ENCODE assay signal across 1 cellular context in the genomic region with DNA sequence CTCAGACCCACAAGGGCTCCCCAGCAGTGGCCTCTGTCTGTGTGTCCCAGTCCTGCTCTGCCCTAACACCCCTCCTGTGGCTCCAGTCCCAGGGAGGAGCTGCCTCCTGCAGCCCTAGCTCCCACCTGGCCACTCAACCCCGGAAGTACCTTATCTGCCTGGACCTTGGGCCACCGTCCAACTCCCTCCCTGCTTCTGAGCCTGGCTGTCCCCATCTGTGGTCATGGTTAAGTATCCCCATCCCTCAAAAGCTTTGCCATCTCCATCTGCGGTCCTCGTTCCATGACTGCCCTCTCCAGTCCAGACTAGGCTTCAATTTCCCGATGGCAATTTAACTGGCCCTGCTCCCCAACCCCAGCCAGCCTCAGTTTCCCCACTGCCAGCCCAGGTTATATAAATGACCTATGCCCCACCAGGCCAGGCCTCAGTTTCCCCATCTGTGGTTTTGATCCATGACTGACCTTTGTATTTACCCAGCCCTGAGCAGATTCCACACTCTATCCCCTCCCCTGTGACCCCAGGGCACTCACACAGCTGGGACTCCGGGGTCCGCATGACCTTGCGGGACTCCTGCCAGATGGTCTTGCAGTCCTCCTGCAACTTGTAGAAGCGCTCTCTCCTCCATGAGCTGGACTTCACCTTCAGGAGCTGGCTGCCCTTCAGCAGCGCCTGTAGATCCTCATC.
TF ChIP-seq lines count a peak whose summit lies in the region.

No MANE protein-coding gene starts in this region.

TF ChIP-seq in K562, 482 proteins besides CTCF, POLR2A, EP300 and RAD21 (continued from another document and continues in another):
- TF ChIP-seq ZZZ3 (IDR thresholded peaks at IDR 0.05) = no peak
- TF ChIP-seq KAT7 (CRISPR knock-in tag; IDR thresholded peaks at IDR 0.05; ENCODE audit: borderline replicate concordance) = no peak
- TF ChIP-seq CEBPB (tag; IDR thresholded peaks at IDR 0.05) = no peak
- no peak for TF ChIP-seq SMAD1 (IDR thresholded peaks at IDR 0.05; ENCODE audit: low read depth, low read length, partially characterized antibody)
- no peak for TF ChIP-seq ARID2 (IDR thresholded peaks at IDR 0.05)
- no peak for TF ChIP-seq SMARCB1 (IDR thresholded peaks at IDR 0.05; ENCODE audit: insufficient read length, low read depth)
- TF ChIP-seq, protein P1, sequence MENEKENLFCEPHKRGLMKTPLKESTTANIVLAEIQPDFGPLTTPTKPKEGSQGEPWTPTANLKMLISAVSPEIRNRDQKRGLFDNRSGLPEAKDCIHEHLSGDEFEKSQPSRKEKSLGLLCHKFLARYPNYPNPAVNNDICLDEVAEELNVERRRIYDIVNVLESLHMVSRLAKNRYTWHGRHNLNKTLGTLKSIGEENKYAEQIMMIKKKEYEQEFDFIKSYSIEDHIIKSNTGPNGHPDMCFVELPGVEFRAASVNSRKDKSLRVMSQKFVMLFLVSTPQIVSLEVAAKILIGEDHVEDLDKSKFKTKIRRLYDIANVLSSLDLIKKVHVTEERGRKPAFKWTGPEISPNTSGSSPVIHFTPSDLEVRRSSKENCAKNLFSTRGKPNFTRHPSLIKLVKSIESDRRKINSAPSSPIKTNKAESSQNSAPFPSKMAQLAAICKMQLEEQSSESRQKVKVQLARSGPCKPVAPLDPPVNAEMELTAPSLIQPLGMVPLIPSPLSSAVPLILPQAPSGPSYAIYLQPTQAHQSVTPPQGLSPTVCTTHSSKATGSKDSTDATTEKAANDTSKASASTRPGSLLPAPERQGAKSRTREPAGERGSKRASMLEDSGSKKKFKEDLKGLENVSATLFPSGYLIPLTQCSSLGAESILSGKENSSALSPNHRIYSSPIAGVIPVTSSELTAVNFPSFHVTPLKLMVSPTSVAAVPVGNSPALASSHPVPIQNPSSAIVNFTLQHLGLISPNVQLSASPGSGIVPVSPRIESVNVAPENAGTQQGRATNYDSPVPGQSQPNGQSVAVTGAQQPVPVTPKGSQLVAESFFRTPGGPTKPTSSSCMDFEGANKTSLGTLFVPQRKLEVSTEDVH (IDR thresholded peaks at IDR 0.05; ENCODE audit: low read depth, partially characterized antibody) = no peak
- peak; percentile 49 for TF ChIP-seq BCOR (IDR thresholded peaks at IDR 0.05)
- no peak for TF ChIP-seq HSF4 (CRISPR knock-in tag; IDR thresholded peaks at IDR 0.05; ENCODE audit: borderline replicate concordance)
- TF ChIP-seq ZNF57 (CRISPR knock-in tag; IDR thresholded peaks at IDR 0.05) = no peak
- TF ChIP-seq MYBL2 (IDR thresholded peaks at IDR 0.05; ENCODE audit: low read depth) = no peak
- no peak for TF ChIP-seq MYBL2 (CRISPR knock-in tag; IDR thresholded peaks at IDR 0.05; ENCODE audit: borderline replicate concordance)
- TF ChIP-seq, protein P2, sequence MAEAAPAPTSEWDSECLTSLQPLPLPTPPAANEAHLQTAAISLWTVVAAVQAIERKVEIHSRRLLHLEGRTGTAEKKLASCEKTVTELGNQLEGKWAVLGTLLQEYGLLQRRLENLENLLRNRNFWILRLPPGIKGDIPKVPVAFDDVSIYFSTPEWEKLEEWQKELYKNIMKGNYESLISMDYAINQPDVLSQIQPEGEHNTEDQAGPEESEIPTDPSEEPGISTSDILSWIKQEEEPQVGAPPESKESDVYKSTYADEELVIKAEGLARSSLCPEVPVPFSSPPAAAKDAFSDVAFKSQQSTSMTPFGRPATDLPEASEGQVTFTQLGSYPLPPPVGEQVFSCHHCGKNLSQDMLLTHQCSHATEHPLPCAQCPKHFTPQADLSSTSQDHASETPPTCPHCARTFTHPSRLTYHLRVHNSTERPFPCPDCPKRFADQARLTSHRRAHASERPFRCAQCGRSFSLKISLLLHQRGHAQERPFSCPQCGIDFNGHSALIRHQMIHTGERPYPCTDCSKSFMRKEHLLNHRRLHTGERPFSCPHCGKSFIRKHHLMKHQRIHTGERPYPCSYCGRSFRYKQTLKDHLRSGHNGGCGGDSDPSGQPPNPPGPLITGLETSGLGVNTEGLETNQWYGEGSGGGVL (CRISPR knock-in tag; IDR thresholded peaks at IDR 0.05) = no peak
- peak in 1 of 2 experiments; percentile 82; a peak in 2 of 4 replicates for TF ChIP-seq HDAC1 (IDR thresholded peaks at IDR 0.05)
- TF ChIP-seq HDAC2 (IDR thresholded peaks at IDR 0.05) = peak; percentile 76
- no peak for TF ChIP-seq COPS2 (conservative IDR thresholded peaks at IDR 0.05)
- no peak for TF ChIP-seq THRAP3 (IDR thresholded peaks at IDR 0.05; ENCODE audit: borderline replicate concordance)
- TF ChIP-seq ZNF311 (CRISPR knock-in tag; IDR thresholded peaks at IDR 0.05) = no peak
- TF ChIP-seq, protein P3, sequence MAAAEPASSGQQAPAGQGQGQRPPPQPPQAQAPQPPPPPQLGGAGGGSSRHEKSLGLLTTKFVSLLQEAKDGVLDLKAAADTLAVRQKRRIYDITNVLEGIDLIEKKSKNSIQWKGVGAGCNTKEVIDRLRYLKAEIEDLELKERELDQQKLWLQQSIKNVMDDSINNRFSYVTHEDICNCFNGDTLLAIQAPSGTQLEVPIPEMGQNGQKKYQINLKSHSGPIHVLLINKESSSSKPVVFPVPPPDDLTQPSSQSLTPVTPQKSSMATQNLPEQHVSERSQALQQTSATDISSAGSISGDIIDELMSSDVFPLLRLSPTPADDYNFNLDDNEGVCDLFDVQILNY (CRISPR knock-in tag; IDR thresholded peaks at IDR 0.05) = no peak
- no peak for TF ChIP-seq ZNF584 (CRISPR knock-in tag; IDR thresholded peaks at IDR 0.05; ENCODE audit: low read depth)
- no peak for TF ChIP-seq HNRNPUL1 (IDR thresholded peaks at IDR 0.05; ENCODE audit: low read length)
- no peak for TF ChIP-seq HDAC6 (IDR thresholded peaks at IDR 0.05; ENCODE audit: low read depth, low read length)
- no peak for TF ChIP-seq SPI1 (IDR thresholded peaks at IDR 0.05; ENCODE audit: borderline replicate concordance, low read depth, low read length)
- TF ChIP-seq ETV5 (CRISPR knock-in tag; IDR thresholded peaks at IDR 0.05; ENCODE audit: low read depth) = peak; percentile 81
- no peak for TF ChIP-seq YBX1 (IDR thresholded peaks at IDR 0.05)
- TF ChIP-seq CTBP1 (IDR thresholded peaks at IDR 0.05; ENCODE audit: borderline replicate concordance) = peak; percentile 96
- no peak for TF ChIP-seq SLC30A9 (CRISPR knock-in tag; IDR thresholded peaks at IDR 0.05)
- TF ChIP-seq, protein P4, sequence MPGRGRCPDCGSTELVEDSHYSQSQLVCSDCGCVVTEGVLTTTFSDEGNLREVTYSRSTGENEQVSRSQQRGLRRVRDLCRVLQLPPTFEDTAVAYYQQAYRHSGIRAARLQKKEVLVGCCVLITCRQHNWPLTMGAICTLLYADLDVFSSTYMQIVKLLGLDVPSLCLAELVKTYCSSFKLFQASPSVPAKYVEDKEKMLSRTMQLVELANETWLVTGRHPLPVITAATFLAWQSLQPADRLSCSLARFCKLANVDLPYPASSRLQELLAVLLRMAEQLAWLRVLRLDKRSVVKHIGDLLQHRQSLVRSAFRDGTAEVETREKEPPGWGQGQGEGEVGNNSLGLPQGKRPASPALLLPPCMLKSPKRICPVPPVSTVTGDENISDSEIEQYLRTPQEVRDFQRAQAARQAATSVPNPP (IDR thresholded peaks at IDR 0.05; ENCODE audit: borderline replicate concordance, insufficient read depth, insufficient read length) = no peak
- TF ChIP-seq POU5F1 (IDR thresholded peaks at IDR 0.05; ENCODE audit: borderline replicate concordance, low read depth, low read length, partially characterized antibody) = no peak
- TF ChIP-seq, protein P5, sequence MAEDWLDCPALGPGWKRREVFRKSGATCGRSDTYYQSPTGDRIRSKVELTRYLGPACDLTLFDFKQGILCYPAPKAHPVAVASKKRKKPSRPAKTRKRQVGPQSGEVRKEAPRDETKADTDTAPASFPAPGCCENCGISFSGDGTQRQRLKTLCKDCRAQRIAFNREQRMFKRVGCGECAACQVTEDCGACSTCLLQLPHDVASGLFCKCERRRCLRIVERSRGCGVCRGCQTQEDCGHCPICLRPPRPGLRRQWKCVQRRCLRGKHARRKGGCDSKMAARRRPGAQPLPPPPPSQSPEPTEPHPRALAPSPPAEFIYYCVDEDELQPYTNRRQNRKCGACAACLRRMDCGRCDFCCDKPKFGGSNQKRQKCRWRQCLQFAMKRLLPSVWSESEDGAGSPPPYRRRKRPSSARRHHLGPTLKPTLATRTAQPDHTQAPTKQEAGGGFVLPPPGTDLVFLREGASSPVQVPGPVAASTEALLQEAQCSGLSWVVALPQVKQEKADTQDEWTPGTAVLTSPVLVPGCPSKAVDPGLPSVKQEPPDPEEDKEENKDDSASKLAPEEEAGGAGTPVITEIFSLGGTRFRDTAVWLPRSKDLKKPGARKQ (CRISPR knock-in tag; IDR thresholded peaks at IDR 0.05) = no peak
- no peak for TF ChIP-seq NELFE (IDR thresholded peaks at IDR 0.05; ENCODE audit: insufficient read depth, insufficient read length)
- no peak for TF ChIP-seq U2AF2 (optimal IDR thresholded peaks at IDR 0.05; ENCODE audit: low read depth, low read length)
- TF ChIP-seq MCM2 (IDR thresholded peaks at IDR 0.05; ENCODE audit: low read depth) = no peak
- TF ChIP-seq POLR2H (tag; IDR thresholded peaks at IDR 0.05; ENCODE audit: low read depth) = no peak
- TF ChIP-seq ZNF644 (tag; IDR thresholded peaks at IDR 0.05; ENCODE audit: low read depth) = no peak
- TF ChIP-seq ARHGAP35 (IDR thresholded peaks at IDR 0.05; ENCODE audit: partially characterized antibody) = no peak
- TF ChIP-seq, protein P6, sequence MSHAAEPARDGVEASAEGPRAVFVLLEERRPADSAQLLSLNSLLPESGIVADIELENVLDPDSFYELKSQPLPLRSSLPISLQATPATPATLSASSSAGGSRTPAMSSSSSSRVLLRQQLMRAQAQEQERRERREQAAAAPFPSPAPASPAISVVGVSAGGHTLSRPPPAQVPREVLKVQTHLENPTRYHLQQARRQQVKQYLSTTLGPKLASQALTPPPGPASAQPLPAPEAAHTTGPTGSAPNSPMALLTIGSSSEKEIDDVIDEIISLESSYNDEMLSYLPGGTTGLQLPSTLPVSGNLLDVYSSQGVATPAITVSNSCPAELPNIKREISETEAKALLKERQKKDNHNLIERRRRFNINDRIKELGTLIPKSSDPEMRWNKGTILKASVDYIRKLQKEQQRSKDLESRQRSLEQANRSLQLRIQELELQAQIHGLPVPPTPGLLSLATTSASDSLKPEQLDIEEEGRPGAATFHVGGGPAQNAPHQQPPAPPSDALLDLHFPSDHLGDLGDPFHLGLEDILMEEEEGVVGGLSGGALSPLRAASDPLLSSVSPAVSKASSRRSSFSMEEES (CRISPR knock-in tag; IDR thresholded peaks at IDR 0.05) = no peak
- no peak for TF ChIP-seq ZNF124 (CRISPR knock-in tag; IDR thresholded peaks at IDR 0.05)
- no peak for TF ChIP-seq TCF15 (CRISPR knock-in tag; IDR thresholded peaks at IDR 0.05)
- no peak for TF ChIP-seq NR3C1 (CRISPR knock-in tag; IDR thresholded peaks at IDR 0.05)
- TF ChIP-seq ZNF764 (CRISPR knock-in tag; IDR thresholded peaks at IDR 0.05; ENCODE audit: low read depth) = no peak
- no peak for TF ChIP-seq CHD4 (IDR thresholded peaks at IDR 0.05; ENCODE audit: insufficient read depth, insufficient replicate concordance, low read depth, low read length, poor library complexity, severe bottlenecking)
- no peak for TF ChIP-seq MBD2 (IDR thresholded peaks at IDR 0.05; ENCODE audit: borderline replicate concordance, low read depth)
- no peak for TF ChIP-seq ZKSCAN1 (IDR thresholded peaks at IDR 0.05; ENCODE audit: low read depth, low read length)
- TF ChIP-seq RBM22 (IDR thresholded peaks at IDR 0.05; ENCODE audit: low read depth, low read length, poor library complexity, severe bottlenecking) = no peak
- TF ChIP-seq ZNF75A (CRISPR knock-in tag; IDR thresholded peaks at IDR 0.05) = no peak
- TF ChIP-seq SIRT6 (IDR thresholded peaks at IDR 0.05; ENCODE audit: low read depth, low read length) = no peak
- no peak for TF ChIP-seq PHF21A (IDR thresholded peaks at IDR 0.05; ENCODE audit: borderline replicate concordance, low read depth)
- TF ChIP-seq NFIC (IDR thresholded peaks at IDR 0.05) = peak; percentile 95
- TF ChIP-seq NR1H2 (CRISPR knock-in tag; IDR thresholded peaks at IDR 0.05) = no peak
- no peak for TF ChIP-seq SMAD4 (CRISPR knock-in tag; conservative IDR thresholded peaks at IDR 0.05)
- TF ChIP-seq ZNF224 (CRISPR knock-in tag; IDR thresholded peaks at IDR 0.05) = no peak
- TF ChIP-seq GABPA (tag; conservative IDR thresholded peaks at IDR 0.05; ENCODE audit: low read depth) = peak; percentile 37; the same call in 1 of the 2 replicates
- TF ChIP-seq BRCA1 (IDR thresholded peaks at IDR 0.05) = no peak
- TF ChIP-seq BRCA1 (CRISPR knock-in tag; IDR thresholded peaks at IDR 0.05) = no peak
- peak; percentile 46; the same call in 1 of the 2 replicates for TF ChIP-seq ZBTB7A (IDR thresholded peaks at IDR 0.05; ENCODE audit: borderline replicate concordance, control insufficient read depth, low read depth, low read length)
- TF ChIP-seq ZFP91 (CRISPR knock-in tag; IDR thresholded peaks at IDR 0.05) = peak; percentile 21; the same call in 1 of the 2 replicates
- TF ChIP-seq CC2D1A (IDR thresholded peaks at IDR 0.05) = no peak
- no peak for TF ChIP-seq PREB (CRISPR knock-in tag; IDR thresholded peaks at IDR 0.05)
- TF ChIP-seq SMAD2 (IDR thresholded peaks at IDR 0.05; ENCODE audit: low read depth, low read length) = no peak
- TF ChIP-seq ELF4 (CRISPR knock-in tag; IDR thresholded peaks at IDR 0.05) = no peak
- TF ChIP-seq FOXJ3 (CRISPR knock-in tag; IDR thresholded peaks at IDR 0.05) = no peak
